ENCODE assay signal across 9 cellular contexts in the genomic region with DNA sequence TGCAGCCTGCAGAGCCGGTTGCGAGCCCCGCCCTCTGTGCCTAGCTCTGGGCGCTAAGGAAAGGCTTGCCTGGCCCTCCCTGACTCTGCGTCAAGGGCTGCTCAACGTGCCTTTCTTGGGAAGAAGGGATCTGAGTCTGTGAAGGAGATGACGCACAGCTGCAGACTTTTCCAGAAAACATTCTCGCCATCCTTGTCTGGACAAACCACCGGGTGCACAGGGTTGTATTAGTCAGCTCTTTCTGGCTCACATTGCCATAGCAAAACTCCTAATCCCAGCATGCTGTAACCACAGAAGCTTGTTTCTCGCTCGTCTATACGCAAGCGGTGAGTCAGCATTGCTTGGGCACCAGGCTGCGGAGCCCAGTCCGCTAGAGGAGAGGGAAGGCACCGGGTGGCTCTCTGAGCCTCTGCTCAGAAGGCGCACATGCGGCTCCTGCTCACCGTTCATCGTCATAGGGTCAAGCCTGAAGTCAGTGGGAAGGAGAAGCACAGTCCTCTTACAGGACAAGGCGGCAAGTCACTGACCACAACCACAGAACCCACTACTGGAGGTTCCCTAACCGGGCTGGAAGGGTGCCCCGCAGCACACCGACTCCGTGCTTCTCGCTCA. TPM values are rescaled to one million over a fixed set of nuclear protein-coding genes. Genes with fewer than 3 reads are reported as not detected.
DNase-seq lines count a peak whose midpoint lies in the region; ATAC-seq lines count a peak whose summit lies in the region.
"Had no signal": no experiment of that assay in that cellular context is flagged by ENCODE, and none has a peak within 500 bp of the region (broad histone marks: within the 10 kb centered on the region; RNA-seq: fewer than 3 reads in every experiment).

No MANE protein-coding gene starts in this region.

- H3K9me3 Mint-ChIP-seq in CD4-positive, CD25-positive, alpha-beta regulatory T cell = no peaks in the 10 kb centered on the region
- H3K9me3 Mint-ChIP-seq in activated naive CD8-positive, alpha-beta T cell treated with anti-CD3 and anti-CD28 coated beads, Interleukin-2, amount 10 ng/mL, durations not matched to agents 7 days and 5 days = peaks cover 3% of the 10 kb centered on the region

- peak; percentile 34 to 45 for ATAC-seq in CD4-positive, CD25-positive, alpha-beta regulatory T cell (ENCODE audit: low read depth in 2 of 2)
- ATAC-seq in activated naive CD8-positive, alpha-beta T cell treated with anti-CD3 and anti-CD28 coated beads, Interleukin-2, amount 10 ng/mL, durations not matched to agents 7 days and 5 days (ENCODE audit: low read depth) = peak; percentile 26
- ATAC-seq in HG03565 (IDR thresholded peaks at IDR 0.05; ENCODE audit: unreplicated experiment) = no peak

- no peaks in the 10 kb centered on the region for H3K4me1 ChIP-seq in CD4-positive, CD25-positive, alpha-beta regulatory T cell (ENCODE audit: control insufficient read depth, insufficient read depth, low read length, poor library complexity, severe bottlenecking)
- H3K4me1 ChIP-seq: tibial nerve had no signal

- H3K4me3 Mint-ChIP-seq in CD4-positive, CD25-positive, alpha-beta regulatory T cell = no peak overlapping the region
- H3K4me3 Mint-ChIP-seq in activated naive CD8-positive, alpha-beta T cell treated with anti-CD3 and anti-CD28 coated beads, Interleukin-2, amount 10 ng/mL, durations not matched to agents 7 days and 5 days = no peak overlapping the region

- H3K27me3 Mint-ChIP-seq in CD4-positive, CD25-positive, alpha-beta regulatory T cell = peaks cover 18% of the 10 kb centered on the region
- H3K27me3 Mint-ChIP-seq in activated naive CD8-positive, alpha-beta T cell treated with anti-CD3 and anti-CD28 coated beads, Interleukin-2, amount 10 ng/mL, durations not matched to agents 7 days and 5 days = peaks cover 60% of the 10 kb centered on the region

- no peak overlapping the region for H3K27ac ChIP-seq in CD4-positive, CD25-positive, alpha-beta regulatory T cell (ENCODE audit: insufficient read depth, low read length, poor library complexity, severe bottlenecking)
- H3K27ac ChIP-seq: tibial nerve had no signal

- POLR2A ChIA-PET in activated naive CD8-positive, alpha-beta T cell treated with anti-CD3 and anti-CD28 coated beads, Interleukin-2, amount 10 ng/mL, durations not matched to agents 7 days and 5 days (lab: Charles Lee) = no interaction called here

- H3K36me3 ChIP-seq in CD4-positive, CD25-positive, alpha-beta regulatory T cell (ENCODE audit: control insufficient read depth, insufficient read depth, low read length) = no peaks in the 10 kb centered on the region
- H3K36me3 ChIP-seq: tibial nerve had no signal

- peak in 1 of 3 donors; percentile 49 for DNase-seq in CD4-positive, CD25-positive, alpha-beta regulatory T cell
- DNase-seq in KBM-7 (peak; percentile 66), kidney tubule cell (ENCODE audit: low spot score) (peak; percentile 92), NCI-H1105 treated with DMSO at 0.1 percent for 48 hours (lab: John Stamatoyannopoulos, UW) (no peak), NCI-H2081 treated with DMSO at 0.1 percent for 48 hours (lab: John Stamatoyannopoulos, UW) (no peak), NK-92 (lab: John Stamatoyannopoulos, UW; ENCODE audit: unreplicated experiment) (no peak)
- DNase-seq in activated naive CD8-positive, alpha-beta T cell treated with anti-CD3 and anti-CD28 coated beads, Interleukin-2, amount 10 ng/mL, durations not matched to agents 7 days and 5 days = no peak

- H3K4me3 ChIP-seq in CD4-positive, CD25-positive, alpha-beta regulatory T cell (ENCODE audit: low read depth, low read length) = no peak overlapping the region
- H3K4me3 ChIP-seq: tibial nerve had no signal

- no peaks in the 10 kb centered on the region for H3K36me3 Mint-ChIP-seq in CD4-positive, CD25-positive, alpha-beta regulatory T cell
- no peaks in the 10 kb centered on the region for H3K36me3 Mint-ChIP-seq in activated naive CD8-positive, alpha-beta T cell treated with anti-CD3 and anti-CD28 coated beads, Interleukin-2, amount 10 ng/mL, durations not matched to agents 7 days and 5 days

- H3K27ac Mint-ChIP-seq in CD4-positive, CD25-positive, alpha-beta regulatory T cell = no peak overlapping the region
- H3K27ac Mint-ChIP-seq in activated naive CD8-positive, alpha-beta T cell treated with anti-CD3 and anti-CD28 coated beads, Interleukin-2, amount 10 ng/mL, durations not matched to agents 7 days and 5 days = no peak overlapping the region

- in situ Hi-C loops in KBM-7 (cut with MboI; ENCODE audit: low pct_unique_long_range_greater_than_20kb, low sequenced_read_pairs) = no loop called here

- no peaks in the 10 kb centered on the region for H3K9me3 ChIP-seq in CD4-positive, CD25-positive, alpha-beta regulatory T cell (ENCODE audit: control insufficient read depth in 2 of 2, low read length in 2 of 2)

- H3K27me3 ChIP-seq in CD4-positive, CD25-positive, alpha-beta regulatory T cell (ENCODE audit: control insufficient read depth, insufficient read depth, low read length) = peaks cover 6% of the 10 kb centered on the region
- H3K27me3 ChIP-seq: tibial nerve had no signal

- peaks cover 0 to 16% (median 6%) of the 10 kb centered on the region in 4 donors for H3K4me1 Mint-ChIP-seq in CD4-positive, CD25-positive, alpha-beta regulatory T cell
- H3K4me1 Mint-ChIP-seq in activated naive CD8-positive, alpha-beta T cell treated with anti-CD3 and anti-CD28 coated beads, Interleukin-2, amount 10 ng/mL, durations not matched to agents 7 days and 5 days = peaks cover 12% of the 10 kb centered on the region

RNA-seq across cellular contexts. Expression of a gene that starts 2.2 kb away (rescaled TPM):
- not detected for total RNA-seq in CD4-positive, CD25-positive, alpha-beta regulatory T cell
- under 1 TPM in 1 of 4 donors, not detected in 3; 0.37 TPM for polyA plus RNA-seq in CD4-positive, CD25-positive, alpha-beta regulatory T cell
- total RNA-seq in activated naive CD8-positive, alpha-beta T cell treated with anti-CD3 and anti-CD28 coated beads, Interleukin-2, amount 10 ng/mL, durations not matched to agents 7 days and 5 days = not detected
- total RNA-seq: tibial nerve had no signal

RNA-seq across cellular contexts. Expression of a gene that starts 22.6 kb away (rescaled TPM):
- not detected for total RNA-seq in CD4-positive, CD25-positive, alpha-beta regulatory T cell
- polyA plus RNA-seq in CD4-positive, CD25-positive, alpha-beta regulatory T cell = not detected
- total RNA-seq in activated naive CD8-positive, alpha-beta T cell treated with anti-CD3 and anti-CD28 coated beads, Interleukin-2, amount 10 ng/mL, durations not matched to agents 7 days and 5 days = not detected
- total RNA-seq: tibial nerve had no signal

RNA-seq across cellular contexts. Expression of a gene that starts 23.6 kb away (rescaled TPM):
- not detected for total RNA-seq in CD4-positive, CD25-positive, alpha-beta regulatory T cell
- under 1 TPM in 1 of 4 donors, not detected in 3; 0.15 TPM for polyA plus RNA-seq in CD4-positive, CD25-positive, alpha-beta regulatory T cell
- total RNA-seq in activated naive CD8-positive, alpha-beta T cell treated with anti-CD3 and anti-CD28 coated beads, Interleukin-2, amount 10 ng/mL, durations not matched to agents 7 days and 5 days = under 1 TPM; 0.45 to 0.61 TPM

RNA-seq across cellular contexts. Expression of a gene that starts 38.2 kb away (rescaled TPM):
- not detected for total RNA-seq in CD4-positive, CD25-positive, alpha-beta regulatory T cell
- not detected for polyA plus RNA-seq in CD4-positive, CD25-positive, alpha-beta regulatory T cell
- total RNA-seq in activated naive CD8-positive, alpha-beta T cell treated with anti-CD3 and anti-CD28 coated beads, Interleukin-2, amount 10 ng/mL, durations not matched to agents 7 days and 5 days = not detected

RNA-seq across cellular contexts. Expression of a gene that starts 54.0 kb away (rescaled TPM):
- not detected for total RNA-seq in CD4-positive, CD25-positive, alpha-beta regulatory T cell
- under 1 TPM in 2 of 4 donors, not detected in 2; 0.06 to 0.08 TPM for polyA plus RNA-seq in CD4-positive, CD25-positive, alpha-beta regulatory T cell
- not detected for total RNA-seq in activated naive CD8-positive, alpha-beta T cell treated with anti-CD3 and anti-CD28 coated beads, Interleukin-2, amount 10 ng/mL, durations not matched to agents 7 days and 5 days

Comparison
In these comparisons a context has a peak if more than half of its experiments do, and no peak if none do; other contexts are left out.
1. DNase-seq: peak in KBM-7 (single experiment) and kidney tubule cell (single experiment); none in activated naive CD8-positive, alpha-beta T cell treated with anti-CD3 and anti-CD28 coated beads, Interleukin-2, amount 10 ng/mL, durations not matched to agents 7 days and 5 days (single experiment), NCI-H1105 treated with DMSO at 0.1 percent for 48 hours (single experiment), NCI-H2081 treated with DMSO at 0.1 percent for 48 hours (single experiment) and NK-92 (single experiment).